ENCODE assay signal across 8 cellular contexts in the genomic region with DNA sequence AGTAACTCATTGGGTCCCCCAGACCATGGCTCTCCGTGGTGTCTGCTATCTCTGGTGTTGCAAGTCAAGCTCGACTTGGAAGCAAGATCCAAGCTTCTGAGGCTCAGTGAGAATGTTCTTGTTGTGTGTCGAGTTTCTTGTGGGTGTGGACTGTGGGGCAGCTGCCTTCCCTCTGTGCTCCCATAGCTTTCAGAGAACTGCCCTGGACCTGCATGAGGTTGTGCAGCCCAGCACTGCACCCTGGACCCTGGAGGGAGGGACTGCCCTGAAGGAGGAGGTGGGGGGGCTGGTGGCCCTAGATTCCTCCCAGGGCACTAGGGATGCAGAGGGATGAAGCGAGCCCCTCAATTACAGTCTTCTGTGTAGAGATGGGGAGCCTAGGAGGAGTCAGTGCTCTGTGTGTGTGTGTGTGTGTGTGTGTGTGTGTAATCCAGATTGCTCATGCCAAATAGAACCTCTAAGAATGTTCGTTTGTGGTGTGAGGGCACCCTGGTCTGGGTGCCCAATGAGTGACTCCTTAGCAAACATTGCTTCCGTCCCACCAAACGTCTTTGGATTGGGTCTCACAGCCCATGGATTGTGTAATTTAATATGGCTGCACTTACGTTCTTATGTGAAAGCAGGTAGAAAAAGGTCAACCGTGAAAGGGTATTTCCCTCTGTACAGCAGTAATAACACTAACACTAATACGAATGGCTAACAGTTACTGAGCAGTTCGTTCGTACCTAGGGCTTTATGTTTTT.
DNase-seq lines count a peak whose midpoint lies in the region; ATAC-seq and TF ChIP-seq lines count a peak whose summit lies in the region.

No MANE protein-coding gene starts in this region.

- H3F3A ChIP-seq in DOHH2 (ENCODE audit: control insufficient read depth, insufficient read depth): no peaks in the 10 kb centered on the region
- no peaks in the 10 kb centered on the region for H3F3A ChIP-seq in GM23338 (replicated peaks; ENCODE audit: low read depth)

- H4K20me1 ChIP-seq in DOHH2 (ENCODE audit: control insufficient read depth, insufficient read depth, low read depth, low read length) (no peaks in the 10 kb centered on the region), GM23338 (replicated peaks; ENCODE audit: insufficient read depth) (no peaks in the 10 kb centered on the region)

- H3K4me3 Mint-ChIP-seq in GM23338 (no peak overlapping the region), memory B cell (peak overlapping the region; percentile 77), Calu3 (ENCODE audit: low read depth, unreplicated experiment) (no peak overlapping the region)

- H3K4me1 ChIP-seq in DOHH2 (ENCODE audit: control insufficient read depth, low read length) (peaks cover 30% of the 10 kb centered on the region), GM23338 (ENCODE audit: insufficient read depth) (peaks cover 14% of the 10 kb centered on the region), RWPE2 (ENCODE audit: insufficient read depth, poor library complexity, severe bottlenecking) (peaks cover 9% of the 10 kb centered on the region), ascending aorta (no peaks in the 10 kb centered on the region)

- H3K9me3 Mint-ChIP-seq in GM23338 (no peaks in the 10 kb centered on the region), memory B cell (no peaks in the 10 kb centered on the region), Calu3 (ENCODE audit: low read depth, unreplicated experiment) (no peaks in the 10 kb centered on the region)

- peaks cover 3% of the 10 kb centered on the region; the same call in 1 of the 2 replicates for H3K27me3 ChIP-seq in DOHH2 (ENCODE audit: control insufficient read depth, low read length)
- no peaks in the 10 kb centered on the region for H3K27me3 ChIP-seq in GM23338 (ENCODE audit: insufficient read depth)
- no peaks in the 10 kb centered on the region for H3K27me3 ChIP-seq in RWPE2 (ENCODE audit: insufficient read depth, poor library complexity, severe bottlenecking)
- no peaks in the 10 kb centered on the region for H3K27me3 ChIP-seq in ascending aorta

- H3K4me1 Mint-ChIP-seq in GM23338 (peaks cover 26% of the 10 kb centered on the region), memory B cell (peaks cover 38% of the 10 kb centered on the region), Calu3 (ENCODE audit: low read depth, unreplicated experiment) (no peaks in the 10 kb centered on the region)

- H3K36me3 Mint-ChIP-seq in GM23338 (ENCODE audit: low read depth) (no peaks in the 10 kb centered on the region), memory B cell (no peaks in the 10 kb centered on the region), Calu3 (ENCODE audit: insufficient read depth, unreplicated experiment) (no peaks in the 10 kb centered on the region)

- DNase-seq in GM23338 (ENCODE audit: low spot score) (no peak), RWPE2 (ENCODE audit: low spot score) (peak; percentile 33), memory B cell (ENCODE audit: low spot score in 2 of 2) (peak in 1 of 2 donors; percentile 10), ascending aorta (ENCODE audit: low spot score in 2 of 2) (no peak), Calu3 (no peak), putamen (ENCODE audit: low spot score) (no peak), C1 segment of cervical spinal cord (lab: John Stamatoyannopoulos, UW) (no peak)

- intact Hi-C loops in ascending aorta (cut with DNase I) (no loop called here), Calu3 (cut with micrococcal nuclease; ENCODE audit: unreplicated experiment) (no loop called here)

- CTCF ChIA-PET in Calu3 (lab: Charles Lee): no interaction called here

- no peak overlapping the region for H3K27ac Mint-ChIP-seq in GM23338
- peak overlapping the region; percentile 74 for H3K27ac Mint-ChIP-seq in memory B cell
- no peak overlapping the region for H3K27ac Mint-ChIP-seq in Calu3 (ENCODE audit: unreplicated experiment)

- H3K27ac ChIP-seq in DOHH2 (ENCODE audit: low read depth, low read length) (peak overlapping the region; percentile 34), GM23338 (ENCODE audit: low read depth) (0 out of 2 replicates have a peak overlapping the region, but pooled peaks have one; percentile 67), RWPE2 (ENCODE audit: poor library complexity, severe bottlenecking) (no peak overlapping the region), ascending aorta (no peak overlapping the region)

- H3K4me3 ChIP-seq in DOHH2 (ENCODE audit: low read length): peak overlapping the region; percentile 51
- no peak overlapping the region for H3K4me3 ChIP-seq in GM23338
- no peak overlapping the region for H3K4me3 ChIP-seq in RWPE2 (ENCODE audit: severe bottlenecking)
- no peak overlapping the region for H3K4me3 ChIP-seq in ascending aorta

- peaks cover 4% of the 10 kb centered on the region for H3K27me3 Mint-ChIP-seq in GM23338 (ENCODE audit: insufficient read depth, low read depth, poor library complexity)
- H3K27me3 Mint-ChIP-seq in memory B cell: peaks cover 3% of the 10 kb centered on the region
- no peaks in the 10 kb centered on the region for H3K27me3 Mint-ChIP-seq in Calu3 (ENCODE audit: unreplicated experiment)

- peak overlapping the region; percentile 66 for H3K4me2 ChIP-seq in DOHH2 (ENCODE audit: low read length)
- H3K4me2 ChIP-seq in GM23338: no peak overlapping the region

- peak overlapping the region; percentile 86; the same call in 1 of the 2 replicates for H2AFZ ChIP-seq in GM23338

- H3K9me2 ChIP-seq in DOHH2 (replicated peaks; ENCODE audit: control insufficient read depth, low read length) (no peaks in the 10 kb centered on the region), GM23338 (ENCODE audit: insufficient read depth) (no peaks in the 10 kb centered on the region)

- no peaks in the 10 kb centered on the region for H3K9me3 ChIP-seq in DOHH2 (ENCODE audit: control insufficient read depth, insufficient read depth, low read length)
- H3K9me3 ChIP-seq in RWPE2 (ENCODE audit: severe bottlenecking): no peaks in the 10 kb centered on the region
- no peaks in the 10 kb centered on the region for H3K9me3 ChIP-seq in ascending aorta

- H3K36me3 ChIP-seq in DOHH2 (ENCODE audit: control insufficient read depth, low read length): no peaks in the 10 kb centered on the region
- no peaks in the 10 kb centered on the region for H3K36me3 ChIP-seq in GM23338 (ENCODE audit: insufficient read depth)
- H3K36me3 ChIP-seq in RWPE2 (ENCODE audit: low read depth): no peaks in the 10 kb centered on the region
- H3K36me3 ChIP-seq in ascending aorta: peaks cover 0 to 5% of the 10 kb centered on the region in 2 donors

- H3K79me2 ChIP-seq in DOHH2 (ENCODE audit: control insufficient read depth, low read length) (no peaks in the 10 kb centered on the region), GM23338 (replicated peaks; ENCODE audit: insufficient read depth) (no peaks in the 10 kb centered on the region)

- no TSS peak for BruUV-seq in Calu3 (replicated peaks; lab: Mats Ljungman, UMichigan)

- no peak for ATAC-seq in GM23338
- no peak for ATAC-seq in RWPE2 (ENCODE audit: low read depth)
- ATAC-seq in memory B cell (ENCODE audit: low read depth): peak; percentile 48

- TF ChIP-seq CTCF in DOHH2 (IDR thresholded peaks at IDR 0.05; ENCODE audit: low read depth, low read length, poor library complexity, severe bottlenecking) (no peak), GM23338 (conservative IDR thresholded peaks at IDR 0.05; ENCODE audit: low read depth in 2 of 2) (no peak), RWPE2 (IDR thresholded peaks at IDR 0.05; ENCODE audit: poor library complexity, severe bottlenecking) (no peak), ascending aorta (IDR thresholded peaks at IDR 0.05) (no peak), Calu3 (IDR thresholded peaks at IDR 0.05; ENCODE audit: unreplicated experiment) (no peak)

TF ChIP-seq in GM23338, 12 proteins besides CTCF, POLR2A, EP300 and RAD21 (continues in another document):
- no peak for TF ChIP-seq JUNB (IDR thresholded peaks at IDR 0.05; ENCODE audit: unreplicated experiment)
- no peak for TF ChIP-seq STAT1 (IDR thresholded peaks at IDR 0.05; ENCODE audit: unreplicated experiment)
- TF ChIP-seq EZH2phosphoT487 (IDR thresholded peaks at IDR 0.05; ENCODE audit: unreplicated experiment): no peak
- no peak for TF ChIP-seq ZNF331 (CRISPR knock-in tag; IDR thresholded peaks at IDR 0.05; ENCODE audit: low read depth)
- no peak for TF ChIP-seq POLR2AphosphoS5 (IDR thresholded peaks at IDR 0.05; ENCODE audit: low read depth)

Comparison
In these comparisons a context has a peak if more than half of its experiments do, and no peak if none do; other contexts are left out.
1. H3K27ac ChIP-seq: peak in DOHH2 (single experiment) and GM23338 (single experiment); none in RWPE2 (single experiment) and ascending aorta (0 of 2).